Comparison of ENCODE assay signal across 1 cellular context in the genomic region with DNA sequence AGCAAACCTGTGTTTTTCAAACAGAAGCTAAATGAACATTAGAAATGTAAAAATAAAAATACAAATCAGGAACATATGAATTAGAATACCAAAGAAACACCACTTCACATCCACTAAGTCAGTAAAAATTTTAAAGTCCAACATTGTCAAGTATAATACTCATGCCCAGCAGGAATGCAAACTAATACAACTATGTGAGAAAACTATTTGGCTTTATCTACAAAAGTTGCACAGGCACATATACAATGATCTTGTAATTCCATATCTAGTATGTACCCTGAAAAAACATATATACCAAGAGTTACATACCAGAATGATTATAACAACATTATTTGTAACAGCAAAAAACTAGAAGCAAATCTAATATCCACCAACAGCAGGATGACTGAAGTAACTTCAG.
TF ChIP-seq lines count a peak whose summit lies in the region.

No MANE protein-coding gene starts in this region.

TF ChIP-seq in SK-N-SH, 30 proteins besides CTCF, POLR2A, EP300 and RAD21 (continued from another document):
- TF ChIP-seq, protein P1, sequence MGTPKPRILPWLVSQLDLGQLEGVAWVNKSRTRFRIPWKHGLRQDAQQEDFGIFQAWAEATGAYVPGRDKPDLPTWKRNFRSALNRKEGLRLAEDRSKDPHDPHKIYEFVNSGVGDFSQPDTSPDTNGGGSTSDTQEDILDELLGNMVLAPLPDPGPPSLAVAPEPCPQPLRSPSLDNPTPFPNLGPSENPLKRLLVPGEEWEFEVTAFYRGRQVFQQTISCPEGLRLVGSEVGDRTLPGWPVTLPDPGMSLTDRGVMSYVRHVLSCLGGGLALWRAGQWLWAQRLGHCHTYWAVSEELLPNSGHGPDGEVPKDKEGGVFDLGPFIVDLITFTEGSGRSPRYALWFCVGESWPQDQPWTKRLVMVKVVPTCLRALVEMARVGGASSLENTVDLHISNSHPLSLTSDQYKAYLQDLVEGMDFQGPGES (IDR thresholded peaks at IDR 0.05; ENCODE audit: low read depth, low read length): no peak
- TF ChIP-seq ELF1 (IDR thresholded peaks at IDR 0.05) (no peak), TAF1 (IDR thresholded peaks at IDR 0.05; ENCODE audit: borderline replicate concordance, low read depth, low read length) (no peak), SMC3 (IDR thresholded peaks at IDR 0.05; ENCODE audit: low read depth, low read length) (no peak), RCOR1 (IDR thresholded peaks at IDR 0.05; ENCODE audit: low read length) (no peak)
